16 cellular contexts compared by ENCODE assay signal in the genomic region with DNA sequence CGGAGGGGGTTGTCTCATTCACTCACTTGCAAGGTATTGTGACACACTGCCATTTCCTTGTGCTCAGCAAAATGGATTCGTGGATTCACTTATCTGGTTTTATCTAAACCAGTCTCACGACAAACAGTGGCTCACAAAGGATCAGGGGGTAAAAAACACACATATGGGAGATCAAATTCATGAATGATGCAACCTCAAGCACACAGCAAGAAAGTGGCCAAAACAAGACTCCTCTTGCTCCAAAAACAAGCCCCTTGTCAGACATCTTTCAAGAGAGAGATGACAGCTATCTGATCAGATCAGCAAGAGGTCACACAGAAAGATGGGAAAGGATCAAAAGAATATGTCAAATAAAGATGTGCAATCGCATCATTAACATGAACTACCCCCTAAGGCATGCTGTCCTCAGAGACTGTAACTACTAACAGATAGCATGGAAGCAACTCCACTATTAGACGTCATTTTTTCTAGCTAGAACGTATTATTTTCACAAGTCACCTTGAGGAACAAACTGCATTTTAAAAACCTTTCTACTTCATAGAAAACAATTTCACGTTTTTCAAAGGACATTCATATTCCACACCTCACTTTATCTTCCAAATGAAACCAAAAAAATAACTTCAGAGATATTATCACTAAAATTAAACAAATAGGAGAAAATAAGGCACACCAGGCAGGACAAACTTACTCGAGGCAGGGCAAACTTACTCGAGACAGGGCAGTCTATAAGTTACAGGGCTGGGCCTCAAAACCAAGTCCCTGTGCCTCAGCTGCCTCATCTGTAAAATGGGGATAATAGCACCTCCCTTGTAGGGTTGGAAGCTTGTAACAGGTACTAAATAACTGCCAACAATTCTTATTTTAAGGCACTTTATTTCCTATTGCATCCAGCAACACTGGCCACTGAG.
DNase-seq lines count a peak whose midpoint lies in the region; ATAC-seq, FAIRE-seq and TF ChIP-seq lines count a peak whose summit lies in the region.
"Had no signal": no experiment of that assay in that cellular context is flagged by ENCODE, and none has a peak within 500 bp of the region (broad histone marks: within the 10 kb centered on the region; RNA-seq: fewer than 3 reads in every experiment).

No MANE protein-coding gene starts in this region.

- H3K4me1 ChIP-seq in CD4-positive, CD25-positive, alpha-beta regulatory T cell (ENCODE audit: control insufficient read depth, insufficient read depth, low read length, poor library complexity, severe bottlenecking) = peaks cover 13% of the 10 kb centered on the region

- no peak for TF ChIP-seq CTCF in choroid plexus epithelial cell (conservative IDR thresholded peaks at IDR 0.05; ENCODE audit: low read depth, low read length)
- no peak for TF ChIP-seq CTCF in nephron (IDR thresholded peaks at IDR 0.05; ENCODE audit: unreplicated experiment in 3 of 3)

- H3K27me3 ChIP-seq in CD4-positive, CD25-positive, alpha-beta regulatory T cell (ENCODE audit: control insufficient read depth, insufficient read depth, low read length) = no peaks in the 10 kb centered on the region
- H3K27me3 ChIP-seq: testis had no signal

- no peak for ATAC-seq in CD4-positive, CD25-positive, alpha-beta regulatory T cell (ENCODE audit: low read depth in 2 of 2)
- ATAC-seq in GM18861 (IDR thresholded peaks at IDR 0.05; ENCODE audit: unreplicated experiment) = no peak
- ATAC-seq: naive thymus-derived CD4-positive, alpha-beta T cell had no signal

- peaks cover 93% of the 10 kb centered on the region for H3K36me3 ChIP-seq in CD4-positive, CD25-positive, alpha-beta regulatory T cell (ENCODE audit: control insufficient read depth, insufficient read depth, low read length)

- no peaks in the 10 kb centered on the region for H3K9me3 Mint-ChIP-seq in CD4-positive, CD25-positive, alpha-beta regulatory T cell
- no peaks in the 10 kb centered on the region for H3K9me3 Mint-ChIP-seq in nephron
- H3K9me3 Mint-ChIP-seq: HFFc6; naive thymus-derived CD4-positive, alpha-beta T cell had no signal

- H3K36me3 Mint-ChIP-seq in CD4-positive, CD25-positive, alpha-beta regulatory T cell = peaks cover 38% of the 10 kb centered on the region
- H3K36me3 Mint-ChIP-seq in nephron (ENCODE audit: low read depth) = no peaks in the 10 kb centered on the region

- FAIRE-seq in HTR-8/SVneo (lab: Jason Lieb, UNC) = peak; percentile 52

- no peaks in the 10 kb centered on the region for H3K9me3 ChIP-seq in CD4-positive, CD25-positive, alpha-beta regulatory T cell (ENCODE audit: control insufficient read depth in 2 of 2, low read length in 2 of 2)
- H3K9me3 ChIP-seq: testis had no signal

- no peak for DNase-seq in CD4-positive, CD25-positive, alpha-beta regulatory T cell
- no peak for DNase-seq in HTR-8/SVneo (ENCODE audit: insufficient read length, low spot score)
- DNase-seq in choroid plexus epithelial cell (ENCODE audit: low read depth) = peak; percentile 51
- no peak for DNase-seq in GM03348 (ENCODE audit: low spot score)
- DNase-seq in NCI-H1048 (lab: John Stamatoyannopoulos, UW) = no peak
- no peak for DNase-seq in SKM-1 treated with dmso at 0.1 percent for 144 hours (lab: John Stamatoyannopoulos, UW; ENCODE audit: unreplicated experiment)
- DNase-seq: activated T-cell treated with anti-CD3 and anti-CD28 coated beads for 4 hours; COR-L47; HFFc6; naive thymus-derived CD4-positive, alpha-beta T cell; NCI-H1436; NCI-H526; RPMI8226 had no signal

- no peaks in the 10 kb centered on the region for H3K27me3 Mint-ChIP-seq in CD4-positive, CD25-positive, alpha-beta regulatory T cell
- peaks cover 4% of the 10 kb centered on the region for H3K27me3 Mint-ChIP-seq in nephron (ENCODE audit: low read depth)
- H3K27me3 Mint-ChIP-seq: naive thymus-derived CD4-positive, alpha-beta T cell had no signal

- H3K27ac Mint-ChIP-seq in CD4-positive, CD25-positive, alpha-beta regulatory T cell = peak overlapping the region in 2 of 3 donors; percentile 17 to 80
- H3K27ac Mint-ChIP-seq in nephron = peak overlapping the region in 2 of 3 experiments; percentile 3 to 12
- H3K27ac Mint-ChIP-seq: HFFc6 had no signal

- peak overlapping the region in 1 of 4 donors; percentile 6 for H3K4me3 Mint-ChIP-seq in CD4-positive, CD25-positive, alpha-beta regulatory T cell
- H3K4me3 Mint-ChIP-seq in nephron = no peak overlapping the region
- H3K4me3 Mint-ChIP-seq: HFFc6 had no signal

- H3K4me1 Mint-ChIP-seq in CD4-positive, CD25-positive, alpha-beta regulatory T cell = peaks cover 7 to 57% (median 42%) of the 10 kb centered on the region in 4 donors
- peaks cover 27% of the 10 kb centered on the region for H3K4me1 Mint-ChIP-seq in nephron

- H3K27ac ChIP-seq in CD4-positive, CD25-positive, alpha-beta regulatory T cell (ENCODE audit: insufficient read depth, low read length, poor library complexity, severe bottlenecking) = no peak overlapping the region
- H3K27ac ChIP-seq: testis had no signal

- H3K4me3 ChIP-seq in CD4-positive, CD25-positive, alpha-beta regulatory T cell (ENCODE audit: low read depth, low read length) = no peak overlapping the region
- H3K4me3 ChIP-seq in choroid plexus epithelial cell (ENCODE audit: low read depth, low read length) = no peak overlapping the region
- H3K4me3 ChIP-seq: testis had no signal
